12 cellular contexts compared by ENCODE assay signal in genomic region chr5:111929892-111930291, GRCh38.
DNase-seq lines count a peak whose midpoint lies in the region; ATAC-seq and TF ChIP-seq lines count a peak whose summit lies in the region.
"Had no signal": no experiment of that assay in that cellular context is flagged by ENCODE, and none has a peak within 500 bp of the region (broad histone marks: within the 10 kb centered on the region; RNA-seq: fewer than 3 reads in every experiment).

No MANE protein-coding gene starts in this region.

- no peaks in the 10 kb centered on the region for H3K27me3 ChIP-seq in smooth muscle cell (ENCODE audit: low read depth)

- ATAC-seq in GM18517 (IDR thresholded peaks at IDR 0.05; ENCODE audit: unreplicated experiment) = no peak
- no peak for ATAC-seq in HG03521 (IDR thresholded peaks at IDR 0.05; ENCODE audit: unreplicated experiment)
- ATAC-seq: effector memory CD8-positive, alpha-beta T cell had no signal

- no peak overlapping the region for H2AFZ ChIP-seq in smooth muscle cell (ENCODE audit: low read depth)

- no peaks in the 10 kb centered on the region for H4K20me1 ChIP-seq in smooth muscle cell (ENCODE audit: low read depth)

- H3K79me2 ChIP-seq in smooth muscle cell (ENCODE audit: low read depth) = no peaks in the 10 kb centered on the region

- H3K4me1 ChIP-seq in smooth muscle cell (ENCODE audit: low read depth) = peaks cover 15% of the 10 kb centered on the region

- TF ChIP-seq CTCF in fibroblast of pulmonary artery (IDR thresholded peaks at IDR 0.05; ENCODE audit: low read length, missing control alignments) (no peak), smooth muscle cell (IDR thresholded peaks at IDR 0.05; ENCODE audit: borderline replicate concordance, insufficient read depth, poor library complexity, severe bottlenecking) (no peak)

- H3F3A ChIP-seq in smooth muscle cell (ENCODE audit: low read depth) = peaks cover 17% of the 10 kb centered on the region

- no peaks in the 10 kb centered on the region for H3K9me3 ChIP-seq in smooth muscle cell (replicated peaks; ENCODE audit: low read depth)
- H3K9me3 ChIP-seq: psoas muscle had no signal

- peak overlapping the region; percentile 16 for H3K4me2 ChIP-seq in smooth muscle cell

- WGBS in smooth muscle cell (ENCODE audit: low lambda C conversion rate) = 19% methylated on average over 1 of the region's 1 CpG

- H3K4me3 ChIP-seq in fibroblast of pulmonary artery (replicated peaks; ENCODE audit: low read depth, low read length) (no peak overlapping the region), smooth muscle cell (no peak overlapping the region)
- H3K4me3 ChIP-seq: psoas muscle had no signal

- H3K36me3 ChIP-seq in smooth muscle cell (ENCODE audit: low read depth) = no peaks in the 10 kb centered on the region

- DNase-seq in HS-5 (ENCODE audit: low read depth) = peak; percentile 90
- DNase-seq in SIG-M5 treated with dmso at 0.1 percent for 504 hours (lab: John Stamatoyannopoulos, UW; ENCODE audit: unreplicated experiment) = peak; percentile 92
- DNase-seq in fibroblast of pulmonary artery (ENCODE audit: low read depth) = peak; percentile 88
- DNase-seq in smooth muscle cell (lab: John Stamatoyannopoulos, UW; ENCODE audit: unreplicated experiment) = no peak
- no peak for DNase-seq in anterior cingulate cortex (lab: John Stamatoyannopoulos, UW)
- DNase-seq: activated CD4-positive, alpha-beta T cell treated with anti-CD3 and anti-CD28 coated beads for 1 hour; effector memory CD8-positive, alpha-beta T cell; NCI-H187 treated with DMSO at 0.1 percent for 48 hours had no signal

- H3K9ac ChIP-seq in smooth muscle cell (ENCODE audit: low read depth) = no peak overlapping the region

- peak overlapping the region; percentile 67 for H3K27ac ChIP-seq in smooth muscle cell (ENCODE audit: low read depth)
- H3K27ac ChIP-seq: HL-60, psoas muscle had no signal

Comparison
In these comparisons a context has a peak if more than half of its experiments do, and no peak if none do; other contexts are left out.
1. DNase-seq: peak in HS-5 (single experiment), SIG-M5 treated with dmso at 0.1 percent for 504 hours (single experiment) and fibroblast of pulmonary artery (single experiment); none in smooth muscle cell (single experiment) and anterior cingulate cortex (0 of 58).